ENCODE assay signal across 17 cellular contexts in the genomic region with DNA sequence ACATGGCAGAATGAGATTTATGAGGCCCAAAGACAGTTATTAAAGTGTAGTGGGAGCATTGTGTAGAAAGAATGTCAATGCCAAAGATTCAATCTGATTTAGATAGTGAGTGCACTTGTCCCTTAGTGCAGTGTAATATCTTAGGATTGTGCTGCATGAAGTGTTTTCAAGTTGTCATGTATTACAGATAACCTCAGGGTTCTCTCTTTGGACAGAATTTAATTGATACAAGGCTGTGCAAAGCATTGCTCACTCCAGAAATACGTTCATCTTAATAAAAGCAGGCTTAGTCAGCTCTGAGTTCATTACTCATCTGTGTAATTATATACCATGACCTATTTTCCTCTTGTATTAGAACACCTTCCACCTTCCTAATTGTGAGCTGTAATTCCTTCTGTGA. TPM values are rescaled to one million over a fixed set of nuclear protein-coding genes. Genes with fewer than 3 reads are reported as not detected.
DNase-seq lines count a peak whose midpoint lies in the region; ATAC-seq, FAIRE-seq and TF ChIP-seq lines count a peak whose summit lies in the region.
"Had no signal": no experiment of that assay in that cellular context is flagged by ENCODE, and none has a peak within 500 bp of the region (broad histone marks: within the 10 kb centered on the region; RNA-seq: fewer than 3 reads in every experiment).

No MANE protein-coding gene starts in this region.

- H3K4me2 ChIP-seq in fibroblast of lung (ENCODE audit: extremely low read depth, insufficient read depth, low read length) = no peak overlapping the region

- no peaks in the 10 kb centered on the region for H3K27me3 Mint-ChIP-seq in stimulated activated naive CD8-positive, alpha-beta T cell treated with anti-CD3 and anti-CD28 coated beads, Interleukin-15, amount 100 ng/mL, for 72 hours
- peaks cover 7% of the 10 kb centered on the region for H3K27me3 Mint-ChIP-seq in nephron progenitor cell (ENCODE audit: low read depth, poor library complexity)
- H3K27me3 Mint-ChIP-seq: activated naive CD4-positive, alpha-beta T cell treated with anti-CD3 and anti-CD28 coated beads, Interleukin-2, amount 50 U/mL, for 24 hours had no signal

- intact Hi-C loops in Right ventricle myocardium inferior (cut with DNase I) = no loop called here

- TF ChIP-seq CTCF in cardiac muscle cell (IDR thresholded peaks at IDR 0.05; ENCODE audit: low read depth, low read length) (no peak), fibroblast of lung (conservative IDR thresholded peaks at IDR 0.05 in 1 of 2, IDR thresholded peaks at IDR 0.05 in 1 of 2; ENCODE audit: low read depth in 1 of 2, low read length in 2 of 2) (no peak), nephron progenitor cell (IDR thresholded peaks at IDR 0.05) (no peak)

- no peak for ATAC-seq in Right ventricle myocardium inferior
- ATAC-seq in stimulated activated naive CD8-positive, alpha-beta T cell treated with anti-CD3 and anti-CD28 coated beads, Interleukin-15, amount 100 ng/mL, for 72 hours = peak; percentile 90
- no peak for ATAC-seq in HG02973 (IDR thresholded peaks at IDR 0.05; ENCODE audit: unreplicated experiment)
- no peak for ATAC-seq in HG02840 (IDR thresholded peaks at IDR 0.05; ENCODE audit: low FRiP score, unreplicated experiment)

- H3K27me3 ChIP-seq in cardiac muscle cell (no peaks in the 10 kb centered on the region), fibroblast of lung (ENCODE audit: control insufficient read depth, insufficient read depth, low read length) (no peaks in the 10 kb centered on the region)
- H3K27me3 ChIP-seq: right lobe of liver, upper lobe of left lung had no signal

- no peak overlapping the region for H2AFZ ChIP-seq in fibroblast of lung (ENCODE audit: low read length)

- no peaks in the 10 kb centered on the region for H3K79me2 ChIP-seq in fibroblast of lung (ENCODE audit: control insufficient read depth, insufficient read depth, low read length)

- H3K9ac ChIP-seq in fibroblast of lung (ENCODE audit: insufficient read depth, low read length) = no peak overlapping the region

- no peaks in the 10 kb centered on the region for H4K20me1 ChIP-seq in fibroblast of lung (ENCODE audit: control insufficient read depth, extremely low read depth, insufficient read depth, low read length)

- H3K36me3 Mint-ChIP-seq in nephron progenitor cell (ENCODE audit: low read depth) = peaks cover 44% of the 10 kb centered on the region

- H3K4me1 Mint-ChIP-seq in stimulated activated naive CD8-positive, alpha-beta T cell treated with anti-CD3 and anti-CD28 coated beads, Interleukin-15, amount 100 ng/mL, for 72 hours = peaks cover 26% of the 10 kb centered on the region
- no peaks in the 10 kb centered on the region for H3K4me1 Mint-ChIP-seq in nephron progenitor cell

- H3K27ac ChIP-seq in cardiac muscle cell (peak overlapping the region; percentile 66), fibroblast of lung (ENCODE audit: insufficient read depth, low read length) (no peak overlapping the region)
- H3K27ac ChIP-seq: C4-2B, right lobe of liver, SK-N-MC, upper lobe of left lung had no signal

- peak; percentile 96 for FAIRE-seq in RCC 7860 (lab: Jason Lieb, UNC)

- H3K4me3 Mint-ChIP-seq in stimulated activated naive CD8-positive, alpha-beta T cell treated with anti-CD3 and anti-CD28 coated beads, Interleukin-15, amount 100 ng/mL, for 72 hours = no peak overlapping the region
- H3K4me3 Mint-ChIP-seq in nephron progenitor cell = no peak overlapping the region
- H3K4me3 Mint-ChIP-seq: activated naive CD4-positive, alpha-beta T cell treated with anti-CD3 and anti-CD28 coated beads, Interleukin-2, amount 50 U/mL, for 24 hours had no signal

- H3K4me3 ChIP-seq in cardiac muscle cell (no peak overlapping the region), fibroblast of lung (replicated peaks in 1 of 4; ENCODE audit: control extremely low read depth in 1 of 4, insufficient read depth in 1 of 4, low read depth in 3 of 4, low read length in 4 of 4) (no peak overlapping the region)
- H3K4me3 ChIP-seq: HAP-1, right lobe of liver, SK-N-MC, upper lobe of left lung had no signal

- H3K27ac Mint-ChIP-seq in stimulated activated naive CD8-positive, alpha-beta T cell treated with anti-CD3 and anti-CD28 coated beads, Interleukin-15, amount 100 ng/mL, for 72 hours = no peak overlapping the region
- H3K27ac Mint-ChIP-seq in nephron progenitor cell = no peak overlapping the region
- H3K27ac Mint-ChIP-seq: activated naive CD4-positive, alpha-beta T cell treated with anti-CD3 and anti-CD28 coated beads, Interleukin-2, amount 50 U/mL, for 24 hours had no signal

- H3K36me3 ChIP-seq in cardiac muscle cell (no peaks in the 10 kb centered on the region), fibroblast of lung (ENCODE audit: control insufficient read depth, insufficient read depth, low read length) (no peaks in the 10 kb centered on the region)
- H3K36me3 ChIP-seq: HAP-1, right lobe of liver, upper lobe of left lung had no signal

- H3K9me3 Mint-ChIP-seq in stimulated activated naive CD8-positive, alpha-beta T cell treated with anti-CD3 and anti-CD28 coated beads, Interleukin-15, amount 100 ng/mL, for 72 hours = peaks cover 25% of the 10 kb centered on the region in 2 donors
- peaks cover 33% of the 10 kb centered on the region for H3K9me3 Mint-ChIP-seq in nephron progenitor cell
- H3K9me3 Mint-ChIP-seq: activated naive CD4-positive, alpha-beta T cell treated with anti-CD3 and anti-CD28 coated beads, Interleukin-2, amount 50 U/mL, for 24 hours had no signal

- peaks cover 43% of the 10 kb centered on the region for H3K4me1 ChIP-seq in cardiac muscle cell (ENCODE audit: low read depth)
- H3K4me1 ChIP-seq in fibroblast of lung (ENCODE audit: control insufficient read depth, extremely low read depth, insufficient read depth, low read length) = peaks cover 8% of the 10 kb centered on the region
- H3K4me1 ChIP-seq: HAP-1 had no signal

- H3K9me3 ChIP-seq in cardiac muscle cell (ENCODE audit: low read depth) = no peaks in the 10 kb centered on the region
- no peaks in the 10 kb centered on the region for H3K9me3 ChIP-seq in fibroblast of lung (ENCODE audit: control insufficient read depth, insufficient read depth, low read depth, low read length)
- H3K9me3 ChIP-seq: HAP-1, right lobe of liver, upper lobe of left lung had no signal

- peak; percentile 19 to 21 for DNase-seq in cardiac muscle cell (ENCODE audit: low read depth in 1 of 2, low spot score in 1 of 2)
- no peak for DNase-seq in Right ventricle myocardium inferior (ENCODE audit: missing footprints)
- peak; percentile 91 for DNase-seq in RCC 7860 (ENCODE audit: low spot score)
- DNase-seq in fibroblast of lung (ENCODE audit: low read depth in 2 of 2) = peak; percentile 49 to 90
- DNase-seq in stimulated activated naive CD8-positive, alpha-beta T cell treated with anti-CD3 and anti-CD28 coated beads, Interleukin-15, amount 100 ng/mL, for 72 hours = no peak
- DNase-seq in nephron progenitor cell = no peak
- DNase-seq: activated CD4-positive, alpha-beta T cell treated with anti-CD3 and anti-CD28 coated beads for 48 hours; Karpas-422; NCI-H2227 treated with DMSO at 0.1 percent for 48 hours; right lobe of liver; upper lobe of left lung had no signal

RNA-seq across cellular contexts. Expression of a gene that starts 16.0 kb away (rescaled TPM):
- total RNA-seq in cardiac muscle cell (not detected in 2 replicates), Right ventricle myocardium inferior (0.24 TPM), fibroblast of lung (not detected in 2 replicates)
- polyA plus RNA-seq in cardiac muscle cell (not detected in 2 replicates), fibroblast of lung (not detected in 2 replicates)
- polyA plus RNA-seq in fibroblast of lung (2012) = not detected in 2 replicates
- not detected in 2 replicates for polyA minus RNA-seq in fibroblast of lung (ENCODE audit: low replicate concordance)

RNA-seq across cellular contexts. Expression of a gene that starts 59.3 kb away (rescaled TPM):
- 0.12 and 0.56 TPM in 2 replicates for total RNA-seq in cardiac muscle cell
- 0.15 and 1.4 TPM in 2 replicates for polyA plus RNA-seq in cardiac muscle cell
- total RNA-seq in Right ventricle myocardium inferior = 3.9 TPM
- total RNA-seq in fibroblast of lung = not detected in 2 replicates
- polyA plus RNA-seq in fibroblast of lung = 0.09 and 0.26 TPM in 2 replicates
- 0.29 TPM in 1 of 2 replicates, not detected in the other for polyA plus RNA-seq in fibroblast of lung (2012)
- not detected in 2 replicates for polyA minus RNA-seq in fibroblast of lung (ENCODE audit: low replicate concordance)

Comparison
In these comparisons a context has a peak if more than half of its experiments do, and no peak if none do; other contexts are left out.
1. DNase-seq: peak in cardiac muscle cell (2 of 2), RCC 7860 (single experiment) and fibroblast of lung (2 of 2); none in Right ventricle myocardium inferior (single experiment), stimulated activated naive CD8-positive, alpha-beta T cell treated with anti-CD3 and anti-CD28 coated beads, Interleukin-15, amount 100 ng/mL, for 72 hours (0 of 2) and nephron progenitor cell (single experiment).